In the genomic region with DNA sequence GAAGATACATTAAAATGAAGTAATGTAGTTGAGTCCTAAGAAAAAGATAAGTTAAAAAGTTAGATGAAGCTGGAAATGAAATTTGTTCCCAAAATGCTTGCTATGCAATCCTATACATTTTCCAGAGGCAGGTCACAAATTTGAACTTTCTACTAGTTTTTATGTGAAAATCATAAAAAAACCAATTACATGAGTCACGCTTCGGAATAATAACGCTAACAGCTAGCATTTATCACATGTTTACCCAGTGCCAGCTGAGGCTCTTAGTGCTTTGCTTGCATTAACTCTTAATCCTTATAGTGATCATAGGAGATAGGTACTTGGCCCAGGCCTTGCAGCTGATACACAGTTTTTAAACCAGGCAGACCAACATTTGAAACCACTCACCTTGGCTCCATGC, we compare ENCODE assay signal across 21 cellular contexts.
"Had no signal": no experiment of that assay in that cellular context is flagged by ENCODE, and none has a peak within 500 bp of the region (broad histone marks: within the 10 kb centered on the region; RNA-seq: fewer than 3 reads in every experiment).

No MANE protein-coding gene starts in this region.

- H3K4me1 ChIP-seq: esophagus squamous epithelium, gastroesophageal sphincter, parathyroid adenoma, psoas muscle, right lobe of liver, suprapubic skin, thyroid gland had no signal

- H3K27ac ChIP-seq: epithelial cell of prostate, esophagus squamous epithelium, gastroesophageal sphincter, parathyroid adenoma, psoas muscle, right lobe of liver, suprapubic skin, thyroid gland had no signal

- H3K36me3 ChIP-seq: esophagus squamous epithelium, gastroesophageal sphincter, right lobe of liver, suprapubic skin, thyroid gland had no signal

- H3K27me3 ChIP-seq: gastroesophageal sphincter, right lobe of liver, thyroid gland had no signal

- H3K4me3 ChIP-seq: esophagus squamous epithelium, gastroesophageal sphincter, psoas muscle, right lobe of liver, suprapubic skin, thyroid gland had no signal

- H3K9me3 ChIP-seq: esophagus squamous epithelium, gastroesophageal sphincter, psoas muscle, right lobe of liver, suprapubic skin, thyroid gland had no signal

- ATAC-seq: effector memory CD8-positive, alpha-beta T cell; gastroesophageal sphincter; left cardiac atrium; left ventricle myocardium superior; naive thymus-derived CD4-positive, alpha-beta T cell; psoas muscle; right lobe of liver; stimulated activated effector memory CD8-positive, alpha-beta T cell treated with anti-CD3 and anti-CD28 coated beads, Interleukin-12 subunit alpha, Interleukin-12 subunit beta, amount 100 ng/mL, for 72 hours; stimulated activated naive CD8-positive, alpha-beta T cell treated with anti-CD3 and anti-CD28 coated beads, Interleukin-15, Interleukin-2, amounts not matched to agents 100 U/mL and 50 U/mL, for 24 hours had no signal

- DNase-seq: effector memory CD8-positive, alpha-beta T cell; esophagus squamous epithelium; foreskin fibroblast; glutamatergic neuron; kidney; left cardiac atrium; left ventricle myocardium superior; naive thymus-derived CD4-positive, alpha-beta T cell; nephron progenitor cell; psoas muscle; retina; right lobe of liver; stimulated activated CD4-positive, alpha-beta T cell treated with anti-CD3 and anti-CD28 coated beads, Interleukin-4, amount 100 ng/mL, for 1 hour; stimulated activated CD8-positive, alpha-beta memory T cell treated with anti-CD3 and anti-CD28 coated beads, Interleukin-4, amount 100 ng/mL, for 48 hours; stimulated activated naive CD8-positive, alpha-beta T cell treated with anti-CD3 and anti-CD28 coated beads, Interleukin-15, Interleukin-2, amounts not matched to agents 100 U/mL and 50 U/mL, for 24 hours; thyroid gland had no signal
